11 cellular contexts compared by ENCODE assay signal in genomic region chr4:180674629-180675367, GRCh38.
"Had no signal": no experiment of that assay in that cellular context is flagged by ENCODE, and none has a peak within 500 bp of the region (broad histone marks: within the 10 kb centered on the region; RNA-seq: fewer than 3 reads in every experiment).

No MANE protein-coding gene starts in this region.

- ATAC-seq: activated CD8-positive, alpha-beta T cell treated with anti-CD3 and anti-CD28 coated beads, Interleukin-2, amount 10 ng/mL, durations not matched to agents 7 days and 5 days; heart left ventricle; left lung had no signal

- H3K4me3 ChIP-seq: ascending aorta, heart left ventricle, left lung, pancreas had no signal

- H3K36me3 ChIP-seq: ascending aorta, heart left ventricle, left lung, pancreas had no signal

- H3K27me3 ChIP-seq: ascending aorta, heart left ventricle, left lung, pancreas had no signal

- DNase-seq: activated CD4-positive, alpha-beta T cell treated with anti-CD3 and anti-CD28 coated beads for 4 hours; activated CD8-positive, alpha-beta memory T cell treated with anti-CD3 and anti-CD28 coated beads, Interleukin-2, amount 50 U/mL, for 48 hours; activated CD8-positive, alpha-beta T cell treated with anti-CD3 and anti-CD28 coated beads, Interleukin-2, amount 10 ng/mL, durations not matched to agents 7 days and 5 days; activated naive CD4-positive, alpha-beta T cell; foreskin melanocyte; heart left ventricle; left lung; pancreas; stimulated activated CD4-positive, alpha-beta T cell treated with anti-CD3 and anti-CD28 coated beads, Interleukin-15, amount 100 ng/mL, for 24 hours; stimulated activated CD4-positive, alpha-beta T cell treated with anti-CD3 and anti-CD28 coated beads, Interleukin-4, amount 100 ng/mL, for 24 hours had no signal

- H3K4me1 ChIP-seq: ascending aorta, heart left ventricle, left lung, pancreas had no signal

- H3K27ac ChIP-seq: ascending aorta, heart left ventricle, left lung, pancreas had no signal
